24 cellular contexts compared by ENCODE assay signal in the genomic region with DNA sequence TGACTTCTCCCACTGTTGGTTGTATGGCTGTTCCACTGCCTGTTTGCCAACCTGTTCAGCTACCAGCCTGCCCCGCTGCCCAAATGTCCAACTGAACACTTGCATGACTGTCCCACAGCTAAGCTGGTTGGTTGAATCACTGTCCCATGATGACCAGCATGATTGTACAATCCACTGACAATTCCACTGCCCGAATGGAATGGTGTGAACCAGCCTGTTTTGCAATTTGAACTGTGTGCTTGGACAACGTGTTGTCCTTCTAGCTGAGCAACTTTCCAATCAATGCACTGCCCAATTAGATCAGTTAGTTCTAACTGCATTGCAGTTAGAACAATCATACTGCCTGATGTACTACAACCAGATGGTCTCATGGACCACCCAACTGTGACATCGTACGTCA. TPM values are rescaled to one million over a fixed set of nuclear protein-coding genes. Genes with fewer than 3 reads are reported as not detected.
DNase-seq lines count a peak whose midpoint lies in the region; ATAC-seq, FAIRE-seq and TF ChIP-seq lines count a peak whose summit lies in the region.
"Had no signal": no experiment of that assay in that cellular context is flagged by ENCODE, and none has a peak within 500 bp of the region (broad histone marks: within the 10 kb centered on the region; RNA-seq: fewer than 3 reads in every experiment).

No MANE protein-coding gene starts in this region.

- peaks cover 2% of the 10 kb centered on the region for H3K9me3 Mint-ChIP-seq in neural progenitor cell
- no peaks in the 10 kb centered on the region for H3K9me3 Mint-ChIP-seq in natural killer cell treated with Interleukin-12 subunit alpha and Interleukin-12 subunit beta and Interleukin-15 and Interleukin-18, amount 100 ng/mL, for 72 hours
- H3K9me3 Mint-ChIP-seq: CD4-positive, alpha-beta T cell had no signal

- H3K36me3 ChIP-seq in bronchial epithelial cell (ENCODE audit: control insufficient read depth, insufficient read depth, low read length) (no peaks in the 10 kb centered on the region), neural progenitor cell (no peaks in the 10 kb centered on the region)
- H3K36me3 ChIP-seq: HAP-1 had no signal

- H3K4me1 Mint-ChIP-seq in neural progenitor cell, result no peaks in the 10 kb centered on the region
- peaks cover 2 to 4% of the 10 kb centered on the region in 2 donors for H3K4me1 Mint-ChIP-seq in natural killer cell treated with Interleukin-12 subunit alpha and Interleukin-12 subunit beta and Interleukin-15 and Interleukin-18, amount 100 ng/mL, for 72 hours (ENCODE audit: low read depth in 2 of 2)

- FAIRE-seq in HTR-8/SVneo (lab: Jason Lieb, UNC) (peak; percentile 90), bronchial epithelial cell (lab: Jason Lieb, UNC) (peak; percentile 82)
- FAIRE-seq: A549, D721Med, GM12892, GM18507 had no signal

- H3K4me2 ChIP-seq in neural progenitor cell, result no peak overlapping the region
- H3K4me2 ChIP-seq: A549 had no signal

- no peak overlapping the region for H2AFZ ChIP-seq in neural progenitor cell (replicated peaks)
- H2AFZ ChIP-seq: GM23248 had no signal

- no peak overlapping the region for H3K9ac ChIP-seq in neural progenitor cell
- H3K9ac ChIP-seq: GM23248 had no signal

- peak overlapping the region; percentile 10 for H3K4me3 Mint-ChIP-seq in neural progenitor cell
- H3K4me3 Mint-ChIP-seq in natural killer cell treated with Interleukin-12 subunit alpha and Interleukin-12 subunit beta and Interleukin-15 and Interleukin-18, amount 100 ng/mL, for 72 hours, result no peak overlapping the region
- H3K4me3 Mint-ChIP-seq: CD4-positive, alpha-beta T cell had no signal

- no peaks in the 10 kb centered on the region for H4K20me1 ChIP-seq in neural progenitor cell (ENCODE audit: low read depth)

- ATAC-seq in left lobe of liver, result peak; percentile 91
- ATAC-seq in natural killer cell treated with Interleukin-12 subunit alpha and Interleukin-12 subunit beta and Interleukin-15 and Interleukin-18, amount 100 ng/mL, for 72 hours, result no peak
- ATAC-seq: A549 had no signal

- DNase-seq in HTR-8/SVneo (ENCODE audit: insufficient read length, low spot score) (no peak), bronchial epithelial cell (ENCODE audit: low read depth) (no peak), left lobe of liver (ENCODE audit: low spot score) (peak; percentile 76), neural progenitor cell (ENCODE audit: low spot score) (no peak), DMS153 treated with DMSO at 0.1 percent for 48 hours (lab: John Stamatoyannopoulos, UW; ENCODE audit: unreplicated experiment) (no peak), HCEC 1CT (no peak), HuH-7.5 (ENCODE audit: low spot score) (no peak)
- no peak for DNase-seq in natural killer cell treated with Interleukin-12 subunit alpha and Interleukin-12 subunit beta and Interleukin-15 and Interleukin-18, amount 100 ng/mL, for 72 hours (ENCODE audit: low spot score)
- DNase-seq: AML-193; Caco-2; CD4-positive, alpha-beta T cell; DMS79; GDM1; GM23248; IMR-90 had no signal

- peaks cover 29% of the 10 kb centered on the region for H3K36me3 Mint-ChIP-seq in neural progenitor cell
- H3K36me3 Mint-ChIP-seq in natural killer cell treated with Interleukin-12 subunit alpha and Interleukin-12 subunit beta and Interleukin-15 and Interleukin-18, amount 100 ng/mL, for 72 hours, result no peaks in the 10 kb centered on the region

- no peaks in the 10 kb centered on the region for H3F3A ChIP-seq in neural progenitor cell (ENCODE audit: low read depth)

- no peak overlapping the region for H3K27ac ChIP-seq in neural progenitor cell
- H3K27ac ChIP-seq: 22Rv1, A549, C4-2B, GM23248 had no signal

- TF ChIP-seq CTCF in bronchial epithelial cell (IDR thresholded peaks at IDR 0.05; ENCODE audit: insufficient read depth, low read length, severe bottlenecking), result no peak
- no peak for TF ChIP-seq CTCF in neural progenitor cell (IDR thresholded peaks at IDR 0.05)

- H3K27me3 ChIP-seq in bronchial epithelial cell (ENCODE audit: control insufficient read depth, insufficient read depth, low read length) (no peaks in the 10 kb centered on the region), neural progenitor cell (no peaks in the 10 kb centered on the region)

- peak overlapping the region; percentile 10 for H3K27ac Mint-ChIP-seq in neural progenitor cell
- H3K27ac Mint-ChIP-seq in natural killer cell treated with Interleukin-12 subunit alpha and Interleukin-12 subunit beta and Interleukin-15 and Interleukin-18, amount 100 ng/mL, for 72 hours, result no peak overlapping the region
- H3K27ac Mint-ChIP-seq: CD4-positive, alpha-beta T cell had no signal

- no peaks in the 10 kb centered on the region for H3K79me2 ChIP-seq in neural progenitor cell (ENCODE audit: low read depth)

- H3K27me3 Mint-ChIP-seq in neural progenitor cell (ENCODE audit: insufficient read depth, low read depth), result peaks cover 5% of the 10 kb centered on the region
- no peaks in the 10 kb centered on the region for H3K27me3 Mint-ChIP-seq in natural killer cell treated with Interleukin-12 subunit alpha and Interleukin-12 subunit beta and Interleukin-15 and Interleukin-18, amount 100 ng/mL, for 72 hours
- H3K27me3 Mint-ChIP-seq: CD4-positive, alpha-beta T cell had no signal

- peaks cover 4% of the 10 kb centered on the region for H3K9me3 ChIP-seq in neural progenitor cell (ENCODE audit: low read depth)
- H3K9me3 ChIP-seq: HAP-1 had no signal

- H3K4me1 ChIP-seq in neural progenitor cell, result no peaks in the 10 kb centered on the region
- H3K4me1 ChIP-seq: Caco-2, HAP-1 had no signal

- H3K4me3 ChIP-seq in bronchial epithelial cell (ENCODE audit: low read depth, low read length) (no peak overlapping the region), neural progenitor cell (no peak overlapping the region)
- H3K4me3 ChIP-seq: A549, GM23248, HAP-1 had no signal

RNA-seq across cellular contexts. Expression of gene ADAMTS10, which starts 8.7 kb away (rescaled TPM):
- total RNA-seq in bronchial epithelial cell (not detected in 2 replicates), left lobe of liver (12.0 TPM), neural progenitor cell (ENCODE audit: low replicate concordance) (5.8 and 7.9 TPM in 2 replicates)
- 10 to 100 TPM in 1 of 2 donors, 1 to 10 TPM in 1; 8.2 to 11.3 TPM for total RNA-seq in natural killer cell treated with Interleukin-12 subunit alpha and Interleukin-12 subunit beta and Interleukin-15 and Interleukin-18, amount 100 ng/mL, for 72 hours

RNA-seq across cellular contexts. Expression of gene MYO1F, which starts 24.6 kb away (rescaled TPM):
- total RNA-seq in bronchial epithelial cell, result under 0.01 TPM in 1 of 2 replicates, not detected in the other
- total RNA-seq in left lobe of liver, result 9.5 TPM
- total RNA-seq in neural progenitor cell (ENCODE audit: low replicate concordance), result 0.09 and 0.15 TPM in 2 replicates
- 100 to 1,000 TPM; 216 to 232 TPM for total RNA-seq in natural killer cell treated with Interleukin-12 subunit alpha and Interleukin-12 subunit beta and Interleukin-15 and Interleukin-18, amount 100 ng/mL, for 72 hours
- total RNA-seq: Daoy had no signal

RNA-seq across cellular contexts. Expression of gene NFILZ, which starts 28.6 kb away (rescaled TPM):
- not detected in 2 replicates for total RNA-seq in bronchial epithelial cell
- not detected for total RNA-seq in left lobe of liver
- not detected in 2 replicates for total RNA-seq in neural progenitor cell (ENCODE audit: low replicate concordance)
- total RNA-seq in natural killer cell treated with Interleukin-12 subunit alpha and Interleukin-12 subunit beta and Interleukin-15 and Interleukin-18, amount 100 ng/mL, for 72 hours, result not detected
- total RNA-seq: Caco-2; CD4-positive, alpha-beta T cell; Daoy; GM23248; H4; IMR-90 had no signal

Comparison
In these comparisons a context has a peak if more than half of its experiments do, and no peak if none do; other contexts are left out.
1. RNA of gene MYO1F, which starts 24.6 kb away (total RNA-seq): 216 to 232 TPM in natural killer cell treated with Interleukin-12 subunit alpha and Interleukin-12 subunit beta and Interleukin-15 and Interleukin-18, amount 100 ng/mL, for 72 hours; 9.5 TPM in left lobe of liver (single experiment), 0.09 to 0.15 TPM in neural progenitor cell and under 0.01 TPM in bronchial epithelial cell; every median in the first group is over 10 times any median in the second.